In genomic region chr4:158209825-158210807, GRCh38 we compare ENCODE assay signal across 1 cellular context.
A peak's percentile ranks its signal among the peaks of the same experiment; 100 is the strongest.
TF ChIP-seq lines count a peak whose summit lies in the region.

Gene TMEM144, plus strand, starts transcription at chr4:158210486. Its CDS starts 2,182 bp downstream, at chr4:158212668.

TF ChIP-seq in K562, 482 proteins besides CTCF, POLR2A, EP300 and RAD21 (continued from another document and continues in another):
- TF ChIP-seq ZNF407 (IDR thresholded peaks at IDR 0.05; ENCODE audit: low read depth) = no peak
- TF ChIP-seq ZNF384 (IDR thresholded peaks at IDR 0.05; ENCODE audit: low read depth, low read length) = no peak
- peak; percentile 87 for TF ChIP-seq JUND (IDR thresholded peaks at IDR 0.05; ENCODE audit: borderline replicate concordance, low read depth, low read length)
- peak; percentile 81; the same call in 2 of the 3 replicates for TF ChIP-seq JUND (tag; IDR thresholded peaks at IDR 0.05; ENCODE audit: borderline replicate concordance, low read depth, low read length)
- TF ChIP-seq ZNF511 (CRISPR knock-in tag; IDR thresholded peaks at IDR 0.05) = no peak; the same call in 1 of the 2 replicates
- no peak for TF ChIP-seq MEF2D (tag; conservative IDR thresholded peaks at IDR 0.05; ENCODE audit: low read depth)
- TF ChIP-seq PHB (CRISPR knock-in tag; IDR thresholded peaks at IDR 0.05) = no peak
- peak; percentile 36; the same call in 1 of the 2 replicates for TF ChIP-seq RNF2 (IDR thresholded peaks at IDR 0.05)
- TF ChIP-seq CHD4 (IDR thresholded peaks at IDR 0.05; ENCODE audit: insufficient read depth, insufficient replicate concordance, low read depth, low read length, poor library complexity, severe bottlenecking) = no peak
- no peak for TF ChIP-seq ZNF24 (IDR thresholded peaks at IDR 0.05)
- no peak for TF ChIP-seq HDAC6 (IDR thresholded peaks at IDR 0.05; ENCODE audit: low read depth, low read length)
- peak in 1 of 2 experiments; percentile 33; a peak in 1 of 4 replicates for TF ChIP-seq ZNF639 (CRISPR knock-in tag; conservative IDR thresholded peaks at IDR 0.05 in 1 of 2, IDR thresholded peaks at IDR 0.05 in 1 of 2)
- TF ChIP-seq RHOXF2B (CRISPR knock-in tag; conservative IDR thresholded peaks at IDR 0.05) = no peak
- TF ChIP-seq PURB (CRISPR knock-in tag; IDR thresholded peaks at IDR 0.05; ENCODE audit: low read depth) = no peak
- TF ChIP-seq DMBX1 (CRISPR knock-in tag; IDR thresholded peaks at IDR 0.05; ENCODE audit: borderline replicate concordance) = no peak
- TF ChIP-seq CHD2 (IDR thresholded peaks at IDR 0.05; ENCODE audit: low read depth, low read length) = peak; percentile 29; the same call in 1 of the 2 replicates
- no peak for TF ChIP-seq SRSF3 (IDR thresholded peaks at IDR 0.05; ENCODE audit: insufficient read depth, low read length)
- TF ChIP-seq, protein P1, sequence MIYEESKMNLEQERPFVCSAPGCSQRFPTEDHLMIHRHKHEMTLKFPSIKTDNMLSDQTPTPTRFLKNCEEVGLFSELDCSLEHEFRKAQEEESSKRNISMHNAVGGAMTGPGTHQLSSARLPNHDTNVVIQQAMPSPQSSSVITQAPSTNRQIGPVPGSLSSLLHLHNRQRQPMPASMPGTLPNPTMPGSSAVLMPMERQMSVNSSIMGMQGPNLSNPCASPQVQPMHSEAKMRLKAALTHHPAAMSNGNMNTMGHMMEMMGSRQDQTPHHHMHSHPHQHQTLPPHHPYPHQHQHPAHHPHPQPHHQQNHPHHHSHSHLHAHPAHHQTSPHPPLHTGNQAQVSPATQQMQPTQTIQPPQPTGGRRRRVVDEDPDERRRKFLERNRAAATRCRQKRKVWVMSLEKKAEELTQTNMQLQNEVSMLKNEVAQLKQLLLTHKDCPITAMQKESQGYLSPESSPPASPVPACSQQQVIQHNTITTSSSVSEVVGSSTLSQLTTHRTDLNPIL (CRISPR knock-in tag; IDR thresholded peaks at IDR 0.05) = no peak
- peak; percentile 82 for TF ChIP-seq POLR2H (tag; IDR thresholded peaks at IDR 0.05; ENCODE audit: low read depth)
- TF ChIP-seq MAZ (CRISPR knock-in tag; conservative IDR thresholded peaks at IDR 0.05 in 1 of 2, IDR thresholded peaks at IDR 0.05 in 1 of 2) = peak in 1 of 2 experiments; percentile 84; a peak in 2 of 4 replicates
- TF ChIP-seq RERE (CRISPR knock-in tag; IDR thresholded peaks at IDR 0.05; ENCODE audit: borderline replicate concordance) = no peak
- TF ChIP-seq, protein P2, sequence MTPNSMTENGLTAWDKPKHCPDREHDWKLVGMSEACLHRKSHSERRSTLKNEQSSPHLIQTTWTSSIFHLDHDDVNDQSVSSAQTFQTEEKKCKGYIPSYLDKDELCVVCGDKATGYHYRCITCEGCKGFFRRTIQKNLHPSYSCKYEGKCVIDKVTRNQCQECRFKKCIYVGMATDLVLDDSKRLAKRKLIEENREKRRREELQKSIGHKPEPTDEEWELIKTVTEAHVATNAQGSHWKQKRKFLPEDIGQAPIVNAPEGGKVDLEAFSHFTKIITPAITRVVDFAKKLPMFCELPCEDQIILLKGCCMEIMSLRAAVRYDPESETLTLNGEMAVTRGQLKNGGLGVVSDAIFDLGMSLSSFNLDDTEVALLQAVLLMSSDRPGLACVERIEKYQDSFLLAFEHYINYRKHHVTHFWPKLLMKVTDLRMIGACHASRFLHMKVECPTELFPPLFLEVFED (CRISPR knock-in tag; conservative IDR thresholded peaks at IDR 0.05) = no peak
- TF ChIP-seq, protein P3, sequence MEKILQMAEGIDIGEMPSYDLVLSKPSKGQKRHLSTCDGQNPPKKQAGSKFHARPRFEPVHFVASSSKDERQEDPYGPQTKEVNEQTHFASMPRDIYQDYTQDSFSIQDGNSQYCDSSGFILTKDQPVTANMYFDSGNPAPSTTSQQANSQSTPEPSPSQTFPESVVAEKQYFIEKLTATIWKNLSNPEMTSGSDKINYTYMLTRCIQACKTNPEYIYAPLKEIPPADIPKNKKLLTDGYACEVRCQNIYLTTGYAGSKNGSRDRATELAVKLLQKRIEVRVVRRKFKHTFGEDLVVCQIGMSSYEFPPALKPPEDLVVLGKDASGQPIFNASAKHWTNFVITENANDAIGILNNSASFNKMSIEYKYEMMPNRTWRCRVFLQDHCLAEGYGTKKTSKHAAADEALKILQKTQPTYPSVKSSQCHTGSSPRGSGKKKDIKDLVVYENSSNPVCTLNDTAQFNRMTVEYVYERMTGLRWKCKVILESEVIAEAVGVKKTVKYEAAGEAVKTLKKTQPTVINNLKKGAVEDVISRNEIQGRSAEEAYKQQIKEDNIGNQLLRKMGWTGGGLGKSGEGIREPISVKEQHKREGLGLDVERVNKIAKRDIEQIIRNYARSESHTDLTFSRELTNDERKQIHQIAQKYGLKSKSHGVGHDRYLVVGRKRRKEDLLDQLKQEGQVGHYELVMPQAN (IDR thresholded peaks at IDR 0.05; ENCODE audit: borderline replicate concordance) = no peak
- no peak for TF ChIP-seq ZBTB12 (CRISPR knock-in tag; IDR thresholded peaks at IDR 0.05)
- TF ChIP-seq ZNF12 (CRISPR knock-in tag; IDR thresholded peaks at IDR 0.05) = no peak
- no peak for TF ChIP-seq LCOR (CRISPR knock-in tag; IDR thresholded peaks at IDR 0.05)
- no peak for TF ChIP-seq HMG20A (CRISPR knock-in tag; conservative IDR thresholded peaks at IDR 0.05)
- no peak for TF ChIP-seq E2F4 (CRISPR knock-in tag; IDR thresholded peaks at IDR 0.05; ENCODE audit: low read depth)
- no peak for TF ChIP-seq ETV5 (CRISPR knock-in tag; IDR thresholded peaks at IDR 0.05; ENCODE audit: low read depth)
